Comparison of ENCODE assay signal across 7 cellular contexts in genomic region chr7:16647435-16647960, GRCh38. TPM values are rescaled to one million over a fixed set of nuclear protein-coding genes. Genes with fewer than 3 reads are reported as not detected.
DNase-seq lines count a peak whose midpoint lies in the region; ATAC-seq lines count a peak whose summit lies in the region.

No MANE protein-coding gene starts in this region.

- no peak overlapping the region for H2BK12ac ChIP-seq in trophoblast cell (ENCODE audit: low read length)

- no peaks in the 10 kb centered on the region for H3K27me3 ChIP-seq in GM23248 (replicated peaks; ENCODE audit: insufficient read depth)
- no peaks in the 10 kb centered on the region for H3K27me3 ChIP-seq in trophoblast cell (ENCODE audit: insufficient read depth, low read length)

- intact Hi-C loops in dendritic cell treated with granulocyte-macrophage colony-stimulating factor and Interleukin-4, amounts not matched to agents 40 ng/mL and 50 ng/mL, for 4 days (cut with micrococcal nuclease): loop anchor here (2.0 to 5.0 kb wide), 2 partner anchors 21 to 35 kb away; no protein-coding TSS in a partner anchor

- H3K4me1 Mint-ChIP-seq in dendritic cell treated with granulocyte-macrophage colony-stimulating factor and Interleukin-4, amounts not matched to agents 40 ng/mL and 50 ng/mL, for 4 days (ENCODE audit: low read depth): peaks cover 47% of the 10 kb centered on the region

- no peaks in the 10 kb centered on the region for H3K36me3 ChIP-seq in GM23248 (ENCODE audit: low read depth)
- H3K36me3 ChIP-seq in trophoblast cell (ENCODE audit: control insufficient read depth in 1 of 2, insufficient read depth in 2 of 2, low read length in 2 of 2): no peaks in the 10 kb centered on the region

- H3K18ac ChIP-seq in trophoblast cell (ENCODE audit: low read length): no peak overlapping the region

- H3K9me3 ChIP-seq in GM23248 (ENCODE audit: low read depth): no peaks in the 10 kb centered on the region
- peaks cover 1% of the 10 kb centered on the region for H3K9me3 ChIP-seq in trophoblast cell (ENCODE audit: insufficient read depth, low read depth, low read length)

- H3K4me1 ChIP-seq in GM23248 (ENCODE audit: insufficient read depth) (peaks cover 30% of the 10 kb centered on the region), trophoblast cell (ENCODE audit: control insufficient read depth in 1 of 2, insufficient read depth in 2 of 2, low read length in 2 of 2) (peaks cover 2 to 10% of the 10 kb centered on the region in 2 experiments)

- H3K79me2 ChIP-seq in GM23248 (ENCODE audit: insufficient read depth) (peaks cover 85% of the 10 kb centered on the region), trophoblast cell (ENCODE audit: control insufficient read depth, insufficient read depth, low read length, poor library complexity) (peaks cover 21% of the 10 kb centered on the region)

- H3K27ac ChIP-seq in GM23248: no peak overlapping the region; the same call in 1 of the 2 replicates
- H3K27ac ChIP-seq in trophoblast cell (ENCODE audit: low read depth, low read length): no peak overlapping the region

- no peak overlapping the region for H3K23ac ChIP-seq in trophoblast cell (ENCODE audit: low read length)

- H3K4me3 ChIP-seq in GM23248 (peak overlapping the region; percentile 96), trophoblast cell (ENCODE audit: low read depth, low read length) (no peak overlapping the region)

- H2BK120ac ChIP-seq in trophoblast cell (ENCODE audit: insufficient read depth, low read length, poor library complexity): no peak overlapping the region

- no peaks in the 10 kb centered on the region for H3K9me3 Mint-ChIP-seq in dendritic cell treated with granulocyte-macrophage colony-stimulating factor and Interleukin-4, amounts not matched to agents 40 ng/mL and 50 ng/mL, for 4 days

- no peak overlapping the region for H2AK5ac ChIP-seq in trophoblast cell (ENCODE audit: low read length)

- H2AFZ ChIP-seq in GM23248: no peak overlapping the region
- H2AFZ ChIP-seq in trophoblast cell (ENCODE audit: insufficient read depth, low read length, poor library complexity): no peak overlapping the region

- no peak overlapping the region for H4K12ac ChIP-seq in trophoblast cell (ENCODE audit: low read depth, low read length)

- no peak overlapping the region for H4K91ac ChIP-seq in trophoblast cell (ENCODE audit: low read depth, low read length)

- ATAC-seq in esophagus mucosa (no peak), GM21390 (IDR thresholded peaks at IDR 0.05; ENCODE audit: unreplicated experiment) (no peak)

- peaks cover 32% of the 10 kb centered on the region for H3K36me3 Mint-ChIP-seq in dendritic cell treated with granulocyte-macrophage colony-stimulating factor and Interleukin-4, amounts not matched to agents 40 ng/mL and 50 ng/mL, for 4 days (ENCODE audit: low read depth)

- DNase-seq in GM23248 (peak; percentile 42), NCI-H69 (lab: John Stamatoyannopoulos, UW) (peak; percentile 53), trophoblast cell (no peak), iPS-NIHi7 (ENCODE audit: extremely low spot score) (no peak)

- no peak overlapping the region for H4K8ac ChIP-seq in trophoblast cell (ENCODE audit: low read depth, low read length)

- no peak overlapping the region for H3K27ac Mint-ChIP-seq in dendritic cell treated with granulocyte-macrophage colony-stimulating factor and Interleukin-4, amounts not matched to agents 40 ng/mL and 50 ng/mL, for 4 days

- no peak overlapping the region for H2BK5ac ChIP-seq in trophoblast cell (ENCODE audit: low read depth, low read length, poor library complexity)

- peak overlapping the region; percentile 90 for H3K4me2 ChIP-seq in GM23248 (ENCODE audit: unreplicated experiment)
- H3K4me2 ChIP-seq in trophoblast cell (ENCODE audit: low read length): peak overlapping the region; percentile 56

- peak overlapping the region; percentile 91 for H3K4me3 Mint-ChIP-seq in dendritic cell treated with granulocyte-macrophage colony-stimulating factor and Interleukin-4, amounts not matched to agents 40 ng/mL and 50 ng/mL, for 4 days

- no peak overlapping the region for H3K14ac ChIP-seq in trophoblast cell (ENCODE audit: low read length)

- H3K27me3 Mint-ChIP-seq in dendritic cell treated with granulocyte-macrophage colony-stimulating factor and Interleukin-4, amounts not matched to agents 40 ng/mL and 50 ng/mL, for 4 days: no peaks in the 10 kb centered on the region

- peaks cover 18% of the 10 kb centered on the region for H3K79me1 ChIP-seq in trophoblast cell (ENCODE audit: low read length)

- 49 to 52% methylated on average over 2 of the region's 2 CpGs for WGBS in GM23248 (ENCODE audit: low coverage in 1 of 2, low lambda C conversion rate in 2 of 2, missing lambda C conversion rate in 2 of 2), 2 experiments
- WGBS in trophoblast cell (ENCODE audit: extremely low coverage, insufficient coverage, insufficient read length): no CpG with 5 or more reads among the region's 2 CpGs

- H4K20me1 ChIP-seq in GM23248 (ENCODE audit: insufficient read depth): no peaks in the 10 kb centered on the region

- in situ Hi-C loops in GM23248 (cut with MboI): no loop called here

- peaks cover 12% of the 10 kb centered on the region for H3F3A ChIP-seq in GM23248 (ENCODE audit: insufficient read depth)

- H3K4ac ChIP-seq in trophoblast cell (ENCODE audit: low read depth, low read length): peak overlapping the region; percentile 99

- H3K9ac ChIP-seq in GM23248 (peak overlapping the region; percentile 90), trophoblast cell (ENCODE audit: low read length) (no peak overlapping the region)

- no peaks in the 10 kb centered on the region for H3K9me2 ChIP-seq in GM23248 (ENCODE audit: insufficient read depth)

RNA-seq across cellular contexts. Expression of gene BZW2, which starts 1.5 kb away (rescaled TPM):
- 54.1 and 61.0 TPM in 2 replicates for total RNA-seq in GM23248 (2014; rRNA removed; shearing (Covaris generic))
- 60.9 and 64.3 TPM in 2 replicates for polyA plus RNA-seq in GM23248 (2016; fragmentation: Nextera tagmentation; extraction: Ambion mirVana)
- polyA plus RNA-seq in trophoblast cell (2013): 239 and 252 TPM in 2 replicates
- 58.9 TPM for total RNA-seq in esophagus mucosa

RNA-seq across cellular contexts. Expression of gene ANKMY2, which starts 1.9 kb away (rescaled TPM):
- 23.0 and 23.1 TPM in 2 replicates for total RNA-seq in GM23248 (2014; rRNA removed; shearing (Covaris generic))
- 19.3 and 22.1 TPM in 2 replicates for polyA plus RNA-seq in GM23248 (2016; fragmentation: Nextera tagmentation; extraction: Ambion mirVana)
- 17.7 and 18.1 TPM in 2 replicates for polyA plus RNA-seq in trophoblast cell (2013)
- 7.3 TPM for total RNA-seq in esophagus mucosa

Comparison
In these comparisons a context has a peak if more than half of its experiments do, and no peak if none do; other contexts are left out.
1. DNase-seq: peak in GM23248 (single experiment) and NCI-H69 (single experiment); none in trophoblast cell (0 of 2) and iPS-NIHi7 (single experiment).